In genomic region chr6:2178125-2178524, GRCh38 we compare ENCODE assay signal across 35 cellular contexts.
"Had no signal": no experiment of that assay in that cellular context is flagged by ENCODE, and none has a peak within 500 bp of the region (broad histone marks: within the 10 kb centered on the region; RNA-seq: fewer than 3 reads in every experiment).

No MANE protein-coding gene starts in this region.

- H3K27me3 ChIP-seq: MG63 had no signal

- H3K36me3 ChIP-seq: MG63 had no signal

- H3K9me3 ChIP-seq: MG63 had no signal

- H3K4me3 ChIP-seq: MG63 had no signal

- DNase-seq: Karpas-422, Kasumi-1, MG63, MM.1S, MV-4-11, NCI-H1048, NCI-H1092, NCI-H1092 treated with DMSO at 0.1 percent for 48 hours, NCI-H1105, NCI-H1105 treated with DMSO at 0.1 percent for 48 hours, NCI-H1417, NCI-H1417 treated with DMSO at 0.1 percent for 48 hours, NCI-H1436, NCI-H1436 treated with DMSO at 0.1 percent for 48 hours, NCI-H146, NCI-H1694, NCI-H1694 treated with DMSO at 0.1 percent for 48 hours, NCI-H187, NCI-H187 treated with DMSO at 0.1 percent for 48 hours, NCI-H1930, NCI-H2029, NCI-H2029 treated with DMSO at 0.1 percent for 48 hours, NCI-H2081, NCI-H2081 treated with DMSO at 0.1 percent for 48 hours, NCI-H2107, NCI-H2171, NCI-H2171 treated with DMSO at 0.1 percent for 48 hours, NCI-H2227 treated with DMSO at 0.1 percent for 48 hours, NCI-H226, NCI-H345, NCI-H446, NCI-H446 treated with DMSO at 0.1 percent for 48 hours, NCI-H510A, NCI-H510A treated with DMSO at 0.1 percent for 48 hours, NCI-H524 had no signal
